In genomic region chr10:92011560-92012214, GRCh38 we compare ENCODE assay signal across 13 cellular contexts.
DNase-seq lines count a peak whose midpoint lies in the region; TF ChIP-seq lines count a peak whose summit lies in the region.
"Had no signal": no experiment of that assay in that cellular context is flagged by ENCODE, and none has a peak within 500 bp of the region (broad histone marks: within the 10 kb centered on the region; RNA-seq: fewer than 3 reads in every experiment).

No MANE protein-coding gene starts in this region.

- intact Hi-C loops in colonic mucosa (cut with DNase I): no loop called here
- intact Hi-C loops in Calu3 (cut with micrococcal nuclease; ENCODE audit: unreplicated experiment): no loop called here

- peaks cover 6% of the 10 kb centered on the region for H3K36me3 ChIP-seq in colonic mucosa

- H3K4me1 Mint-ChIP-seq in Calu3 (ENCODE audit: low read depth, unreplicated experiment): peaks cover 5% of the 10 kb centered on the region

- H3K27ac Mint-ChIP-seq in Calu3 (ENCODE audit: unreplicated experiment): no peak overlapping the region

- H3K9me3 Mint-ChIP-seq in Calu3 (ENCODE audit: low read depth, unreplicated experiment): no peaks in the 10 kb centered on the region

- no peaks in the 10 kb centered on the region for H3K27me3 ChIP-seq in colonic mucosa

- no peak overlapping the region for H3K27ac ChIP-seq in colonic mucosa
- H3K27ac ChIP-seq: parathyroid adenoma had no signal

- H3K4me3 ChIP-seq in astrocyte of the spinal cord (ENCODE audit: low read depth, low read length) (no peak overlapping the region), colonic mucosa (no peak overlapping the region)

- no peaks in the 10 kb centered on the region for H3K36me3 Mint-ChIP-seq in Calu3 (ENCODE audit: insufficient read depth, unreplicated experiment)

- CTCF ChIA-PET in Calu3 (lab: Charles Lee): no interaction called here

- no peaks in the 10 kb centered on the region for H3K4me1 ChIP-seq in colonic mucosa
- H3K4me1 ChIP-seq: parathyroid adenoma had no signal

- in situ Hi-C loops in astrocyte of the spinal cord (cut with HindIII; ENCODE audit: low sequenced_read_pairs): no loop called here

- no TSS peak for BruUV-seq in Calu3 (replicated peaks; lab: Mats Ljungman, UMichigan)

- H3K4me3 Mint-ChIP-seq in Calu3 (ENCODE audit: low read depth, unreplicated experiment): no peak overlapping the region

- TF ChIP-seq CTCF in astrocyte of the spinal cord (IDR thresholded peaks at IDR 0.05; ENCODE audit: low read depth, low read length) (no peak), colonic mucosa (IDR thresholded peaks at IDR 0.05) (no peak), Calu3 (IDR thresholded peaks at IDR 0.05; ENCODE audit: unreplicated experiment) (no peak)

- DNase-seq in Daoy (ENCODE audit: low read depth): peak; percentile 43
- DNase-seq in LoVo (ENCODE audit: low spot score): peak; percentile 41
- DNase-seq in astrocyte of the spinal cord (ENCODE audit: low read depth, low spot score): peak; percentile 69
- DNase-seq in lung microvascular endothelial cell (ENCODE audit: low read depth in 2 of 2): peak; percentile 9 to 67
- no peak for DNase-seq in colonic mucosa
- DNase-seq in NCI-H1930 (lab: John Stamatoyannopoulos, UW): no peak
- no peak for DNase-seq in Calu3
- DNase-seq in NCI-H1048 (lab: John Stamatoyannopoulos, UW): no peak
- DNase-seq: DND-41, islet precursor cell, NCI-H1436, SIG-M5 had no signal

- no peaks in the 10 kb centered on the region for H3K9me3 ChIP-seq in colonic mucosa

- H3K9ac ChIP-seq in colonic mucosa (ENCODE audit: low read depth in 2 of 2, low read length in 2 of 2): no peak overlapping the region
- H3K9ac ChIP-seq: parathyroid adenoma had no signal

- no peaks in the 10 kb centered on the region for H3K27me3 Mint-ChIP-seq in Calu3 (ENCODE audit: unreplicated experiment)

Comparison
In these comparisons a context has a peak if more than half of its experiments do, and no peak if none do; other contexts are left out.
1. DNase-seq: peak in Daoy (single experiment), LoVo (single experiment), astrocyte of the spinal cord (single experiment) and lung microvascular endothelial cell (2 of 2); none in colonic mucosa (single experiment), NCI-H1930 (0 of 2), Calu3 (single experiment) and NCI-H1048 (single experiment).